In genomic region chr10:97713351-97713827, GRCh38 we compare ENCODE assay signal across 8 cellular contexts. TPM values are rescaled to one million over a fixed set of nuclear protein-coding genes. Genes with fewer than 3 reads are reported as not detected.
A peak's percentile ranks its signal among the peaks of the same experiment; 100 is the strongest.
DNase-seq lines count a peak whose midpoint lies in the region; TF ChIP-seq lines count a peak whose summit lies in the region.

Gene MARVELD1 (plus strand): TSS chr10:97713730. CDS start chr10:97713877, 147 bp downstream.

- DNase-seq in NCI-H146 treated with DMSO at 0.1 percent for 48 hours (lab: John Stamatoyannopoulos, UW; ENCODE audit: unreplicated experiment) = peak; percentile 65
- no peak for DNase-seq in activated T-helper 2 cell treated with anti-CD3 and anti-CD28 coated beads, Interferon-gamma antibody, Interleukin-2, Interleukin-4, amounts not matched to agents 10 μg/mL and 5 μg/mL and 100 μg/mL, durations not matched to agents 14 hours and 24 hours and 36 hours (ENCODE audit: low spot score)
- no peak for DNase-seq in glomerular endothelial cell (ENCODE audit: extremely low read depth, low read depth, low spot score)
- DNase-seq in ovary = peak; percentile 82 to 91 (median 88)
- DNase-seq in GM19240 (ENCODE audit: insufficient read length, low spot score) = no peak
- DNase-seq in NCI-H2107 treated with DMSO at 0.1 percent for 48 hours (lab: John Stamatoyannopoulos, UW; ENCODE audit: unreplicated experiment) = no peak

- 0 to 3% (median 2%) methylated on average over 36 to 38 of the region's 38 CpGs for WGBS in ovary, 3 donors

- intact Hi-C loops in activated T-helper 2 cell treated with anti-CD3 and anti-CD28 coated beads, Interferon-gamma antibody, Interleukin-2, Interleukin-4, amounts not matched to agents 10 μg/mL and 5 μg/mL and 100 μg/mL, durations not matched to agents 14 hours and 24 hours and 36 hours (cut with micrococcal nuclease) = no loop called here
- intact Hi-C loops in ovary (cut with DNase I) = no loop called here

- H3K4me1 ChIP-seq in ES-I3 (ENCODE audit: insufficient read depth, low read length) = peaks cover 16% of the 10 kb centered on the region
- H3K4me1 ChIP-seq in ovary (ENCODE audit: insufficient read depth) = peaks cover 10% of the 10 kb centered on the region

- H3K4me1 Mint-ChIP-seq in activated T-helper 2 cell treated with anti-CD3 and anti-CD28 coated beads, Interferon-gamma antibody, Interleukin-2, Interleukin-4, amounts not matched to agents 10 μg/mL and 5 μg/mL and 100 μg/mL, durations not matched to agents 14 hours and 24 hours and 36 hours (ENCODE audit: low read depth) = peaks cover 8% of the 10 kb centered on the region

- H3K9me3 ChIP-seq in ES-I3 (ENCODE audit: control insufficient read depth, insufficient read depth, low read length) (no peaks in the 10 kb centered on the region), ovary (no peaks in the 10 kb centered on the region)

- TF ChIP-seq EP300 in ovary (IDR thresholded peaks at IDR 0.05) = no peak

- H3K27ac ChIP-seq in 22Rv1 (peak within 1 kb of the TSS; percentile 58), ovary (peak within 1 kb of the TSS; percentile 98 to 99)

- H3K4me3 ChIP-seq in ovary = peak within 1 kb of the TSS; percentile 94

- peak within 1 kb of the TSS; percentile 95 for H3K4me3 Mint-ChIP-seq in activated T-helper 2 cell treated with anti-CD3 and anti-CD28 coated beads, Interferon-gamma antibody, Interleukin-2, Interleukin-4, amounts not matched to agents 10 μg/mL and 5 μg/mL and 100 μg/mL, durations not matched to agents 14 hours and 24 hours and 36 hours (ENCODE audit: low read depth)

- peak within 1 kb of the TSS; percentile 88 for H3K9ac ChIP-seq in ES-I3 (ENCODE audit: low read depth, low read length)

- no peaks in the 10 kb centered on the region for H3K36me3 ChIP-seq in ES-I3 (ENCODE audit: insufficient read depth, low read length)
- no peaks in the 10 kb centered on the region for H3K36me3 ChIP-seq in ovary

- TF ChIP-seq CTCF in 22Rv1 (IDR thresholded peaks at IDR 0.05) (no peak), ovary (IDR thresholded peaks at IDR 0.05) (no peak)

- no peaks in the 10 kb centered on the region for H3K9me3 Mint-ChIP-seq in activated T-helper 2 cell treated with anti-CD3 and anti-CD28 coated beads, Interferon-gamma antibody, Interleukin-2, Interleukin-4, amounts not matched to agents 10 μg/mL and 5 μg/mL and 100 μg/mL, durations not matched to agents 14 hours and 24 hours and 36 hours

- TF ChIP-seq POLR2A in ovary (IDR thresholded peaks at IDR 0.05) = peak; percentile 22

- H3K27me3 ChIP-seq in ovary = no peaks in the 10 kb centered on the region

- peak within 1 kb of the TSS; percentile 94 for H3K27ac Mint-ChIP-seq in activated T-helper 2 cell treated with anti-CD3 and anti-CD28 coated beads, Interferon-gamma antibody, Interleukin-2, Interleukin-4, amounts not matched to agents 10 μg/mL and 5 μg/mL and 100 μg/mL, durations not matched to agents 14 hours and 24 hours and 36 hours

- H3K27me3 Mint-ChIP-seq in activated T-helper 2 cell treated with anti-CD3 and anti-CD28 coated beads, Interferon-gamma antibody, Interleukin-2, Interleukin-4, amounts not matched to agents 10 μg/mL and 5 μg/mL and 100 μg/mL, durations not matched to agents 14 hours and 24 hours and 36 hours (ENCODE audit: low read depth) = peaks cover 19% of the 10 kb centered on the region

- H3K36me3 Mint-ChIP-seq in activated T-helper 2 cell treated with anti-CD3 and anti-CD28 coated beads, Interferon-gamma antibody, Interleukin-2, Interleukin-4, amounts not matched to agents 10 μg/mL and 5 μg/mL and 100 μg/mL, durations not matched to agents 14 hours and 24 hours and 36 hours (ENCODE audit: low read depth) = no peaks in the 10 kb centered on the region

RNA-seq across cellular contexts. Expression of gene MARVELD1, which starts in this region (rescaled TPM):
- total RNA-seq in activated T-helper 2 cell treated with anti-CD3 and anti-CD28 coated beads, Interferon-gamma antibody, Interleukin-2, Interleukin-4, amounts not matched to agents 10 μg/mL and 5 μg/mL and 100 μg/mL, durations not matched to agents 14 hours and 24 hours and 36 hours = 5.6 and 6.5 TPM in 2 replicates
- total RNA-seq in glomerular endothelial cell (39.0 and 50.3 TPM in 2 replicates), ovary (10 to 100 TPM; 16.2 to 58.5 (median 40.2) TPM)
- polyA plus RNA-seq in ovary = 10 to 100 TPM; 31.0 to 55.4 TPM

Comparison
In these comparisons a context has a peak if more than half of its experiments do, and no peak if none do; other contexts are left out.
1. DNase-seq: peak in NCI-H146 treated with DMSO at 0.1 percent for 48 hours (single experiment) and ovary (5 of 5); none in activated T-helper 2 cell treated with anti-CD3 and anti-CD28 coated beads, Interferon-gamma antibody, Interleukin-2, Interleukin-4, amounts not matched to agents 10 μg/mL and 5 μg/mL and 100 μg/mL, durations not matched to agents 14 hours and 24 hours and 36 hours (single experiment), glomerular endothelial cell (single experiment), GM19240 (single experiment) and NCI-H2107 treated with DMSO at 0.1 percent for 48 hours (single experiment).